Comparison of ENCODE assay signal across 24 cellular contexts in genomic region chr4:90425893-90426292, GRCh38.
"Had no signal": no experiment of that assay in that cellular context is flagged by ENCODE, and none has a peak within 500 bp of the region (broad histone marks: within the 10 kb centered on the region; RNA-seq: fewer than 3 reads in every experiment).

No MANE protein-coding gene starts in this region.

- H3K36me3 Mint-ChIP-seq: naive thymus-derived CD4-positive, alpha-beta T cell; stimulated activated effector memory CD8-positive, alpha-beta T cell treated with anti-CD3 and anti-CD28 coated beads, Interleukin-12 subunit alpha, Interleukin-12 subunit beta, amount 100 ng/mL, for 72 hours had no signal

- H3K9me3 Mint-ChIP-seq: memory B cell; natural killer cell treated with Interleukin-12 subunit alpha and Interleukin-12 subunit beta and Interleukin-15 and Interleukin-18, amount 100 ng/mL, for 72 hours; stimulated activated naive CD8-positive, alpha-beta T cell treated with anti-CD3 and anti-CD28 coated beads, Interleukin-15, Interleukin-2, amounts not matched to agents 100 ng/mL and 50 ng/mL, for 24 hours had no signal

- H3K36me3 ChIP-seq: left ventricle myocardium inferior, ovary, suprapubic skin, thoracic aorta, tibial artery, upper lobe of right lung, uterus had no signal

- H3K4me1 ChIP-seq: left ventricle myocardium inferior, suprapubic skin, tibial artery, upper lobe of right lung, uterus had no signal

- H3K27ac ChIP-seq: hepatocyte, left ventricle myocardium inferior, ovary, skin epidermis, suprapubic skin, thoracic aorta, tibial artery, upper lobe of right lung, uterus had no signal

- H3K27me3 Mint-ChIP-seq: memory B cell; naive thymus-derived CD4-positive, alpha-beta T cell; natural killer cell treated with Interleukin-12 subunit alpha and Interleukin-12 subunit beta and Interleukin-15 and Interleukin-18, amount 100 ng/mL, for 72 hours; progenitor cell of endocrine pancreas; stimulated activated naive CD8-positive, alpha-beta T cell treated with anti-CD3 and anti-CD28 coated beads, Interleukin-15, Interleukin-2, amounts not matched to agents 100 ng/mL and 50 ng/mL, for 24 hours had no signal

- H3K4me3 ChIP-seq: hepatocyte, left ventricle myocardium inferior, lung, mucosa of descending colon, ovary, skin epidermis, suprapubic skin, thoracic aorta, tibial artery, upper lobe of right lung, uterus had no signal

- DNase-seq: islet precursor cell; left ventricle myocardium inferior; midbrain; mucosa of descending colon; naive thymus-derived CD4-positive, alpha-beta T cell; ovary; retina; right cardiac atrium; stimulated activated CD4-positive, alpha-beta T cell treated with anti-CD3 and anti-CD28 coated beads, Interleukin-4, amount 100 ng/mL, for 24 hours; stimulated activated naive CD4-positive, alpha-beta T cell; tibial artery; trophoblast cell; upper lobe of right lung; uterus had no signal

- H3K4me1 Mint-ChIP-seq: memory B cell; naive thymus-derived CD4-positive, alpha-beta T cell; stimulated activated effector memory CD8-positive, alpha-beta T cell treated with anti-CD3 and anti-CD28 coated beads, Interleukin-12 subunit alpha, Interleukin-12 subunit beta, amount 100 ng/mL, for 72 hours had no signal

- H3K4me3 Mint-ChIP-seq: memory B cell; naive thymus-derived CD4-positive, alpha-beta T cell; natural killer cell treated with Interleukin-12 subunit alpha and Interleukin-12 subunit beta and Interleukin-15 and Interleukin-18, amount 100 ng/mL, for 72 hours; stimulated activated effector memory CD8-positive, alpha-beta T cell treated with anti-CD3 and anti-CD28 coated beads, Interleukin-12 subunit alpha, Interleukin-12 subunit beta, amount 100 ng/mL, for 72 hours; stimulated activated naive CD8-positive, alpha-beta T cell treated with anti-CD3 and anti-CD28 coated beads, Interleukin-15, Interleukin-2, amounts not matched to agents 100 ng/mL and 50 ng/mL, for 24 hours had no signal

- H3K27ac Mint-ChIP-seq: memory B cell; naive thymus-derived CD4-positive, alpha-beta T cell; natural killer cell treated with Interleukin-12 subunit alpha and Interleukin-12 subunit beta and Interleukin-15 and Interleukin-18, amount 100 ng/mL, for 72 hours; progenitor cell of endocrine pancreas; stimulated activated effector memory CD8-positive, alpha-beta T cell treated with anti-CD3 and anti-CD28 coated beads, Interleukin-12 subunit alpha, Interleukin-12 subunit beta, amount 100 ng/mL, for 72 hours; stimulated activated naive CD8-positive, alpha-beta T cell treated with anti-CD3 and anti-CD28 coated beads, Interleukin-15, Interleukin-2, amounts not matched to agents 100 ng/mL and 50 ng/mL, for 24 hours had no signal

- H3K27me3 ChIP-seq: hepatocyte, ovary, suprapubic skin, tibial artery, upper lobe of right lung, uterus had no signal

- H3K9me3 ChIP-seq: left ventricle myocardium inferior, mucosa of descending colon, ovary, suprapubic skin, thoracic aorta, tibial artery, upper lobe of right lung, uterus had no signal
